In the genomic region with DNA sequence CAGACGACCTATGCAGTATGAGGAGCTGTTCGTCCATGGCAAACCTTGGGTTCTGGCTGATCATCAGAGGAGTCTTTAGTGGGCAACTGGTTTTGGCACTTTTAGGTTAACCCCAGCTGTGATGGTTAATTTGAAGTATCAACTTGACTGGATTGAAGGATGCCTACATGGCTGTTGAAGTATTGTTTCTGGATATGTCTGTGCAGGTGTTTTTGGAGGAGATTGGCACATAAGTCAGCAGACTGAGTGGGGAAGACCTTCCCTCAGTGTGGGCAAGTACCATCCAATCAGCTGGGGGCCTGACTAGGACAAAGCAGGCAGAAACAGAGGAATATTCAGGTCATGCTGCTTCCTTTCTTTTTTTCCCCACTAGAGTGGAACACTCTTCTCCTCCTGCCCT, we compare ENCODE assay signal across 20 cellular contexts.
"Had no signal": no experiment of that assay in that cellular context is flagged by ENCODE, and none has a peak within 500 bp of the region (broad histone marks: within the 10 kb centered on the region; RNA-seq: fewer than 3 reads in every experiment).

No MANE protein-coding gene starts in this region.

- H3K27me3 Mint-ChIP-seq: type B pancreatic cell had no signal

- ATAC-seq: left colon; mucosa of descending colon; naive thymus-derived CD8-positive, alpha-beta T cell; psoas muscle had no signal

- H3K27ac ChIP-seq: dorsolateral prefrontal cortex, hepatocyte, neutrophil, psoas muscle, skin epidermis, suprapubic skin, thyroid gland had no signal

- H3K36me3 ChIP-seq: neutrophil, sigmoid colon, suprapubic skin, thyroid gland had no signal

- H3K27me3 ChIP-seq: dorsolateral prefrontal cortex, hepatocyte, sigmoid colon, suprapubic skin, thyroid gland had no signal

- H3K9me3 ChIP-seq: mucosa of descending colon, neutrophil, psoas muscle, sigmoid colon, suprapubic skin, thyroid gland had no signal

- H3K9me3 Mint-ChIP-seq: naive thymus-derived CD8-positive, alpha-beta T cell; type B pancreatic cell had no signal

- H3K4me3 Mint-ChIP-seq: naive thymus-derived CD8-positive, alpha-beta T cell; type B pancreatic cell had no signal

- DNase-seq: cortex of kidney; dorsolateral prefrontal cortex; effector CD8-positive, alpha-beta T cell; glutamatergic neuron; kidney; left colon; mucosa of descending colon; naive thymus-derived CD8-positive, alpha-beta T cell; psoas muscle; retina; sigmoid colon; stimulated activated CD4-positive, alpha-beta T cell treated with anti-CD3 and anti-CD28 coated beads, Interleukin-2, amount 100 ng/mL, for 24 hours; stimulated activated CD4-positive, alpha-beta T cell treated with anti-CD3 and anti-CD28 coated beads, Interleukin-4, amount 100 ng/mL, for 4 hours; stimulated activated naive CD4-positive, alpha-beta T cell; thyroid gland had no signal

- H3K27ac Mint-ChIP-seq: type B pancreatic cell had no signal

- H3K4me3 ChIP-seq: dorsolateral prefrontal cortex, hepatocyte, mucosa of descending colon, psoas muscle, sigmoid colon, skin epidermis, suprapubic skin, thyroid gland had no signal

- H3K36me3 Mint-ChIP-seq: naive thymus-derived CD8-positive, alpha-beta T cell; type B pancreatic cell had no signal
